8 cellular contexts compared by ENCODE assay signal in genomic region chr7:6271694-6272371, GRCh38. TPM values are rescaled to one million over a fixed set of nuclear protein-coding genes. Genes with fewer than 3 reads are reported as not detected.
DNase-seq lines count a peak whose midpoint lies in the region; ATAC-seq and TF ChIP-seq lines count a peak whose summit lies in the region.

No MANE protein-coding gene starts in this region.

- H3K4me2 ChIP-seq in GM23338 = peak overlapping the region; percentile 100

- peaks cover 47% of the 10 kb centered on the region for H3K79me2 ChIP-seq in GM23338 (replicated peaks; ENCODE audit: insufficient read depth)

- H3K27me3 ChIP-seq in GM23338 (ENCODE audit: insufficient read depth) = peaks cover 15% of the 10 kb centered on the region
- H3K27me3 ChIP-seq in breast epithelium = no peaks in the 10 kb centered on the region

- H3K27ac ChIP-seq in GM23338 (ENCODE audit: low read depth) (no peak overlapping the region), RWPE1 (peak overlapping the region; percentile 76), breast epithelium (peak overlapping the region; percentile 73 to 84)

- H3K9me2 ChIP-seq in GM23338 (ENCODE audit: insufficient read depth) = no peaks in the 10 kb centered on the region

- peak overlapping the region; percentile 89 for H3K4me3 Mint-ChIP-seq in GM23338
- peak overlapping the region; percentile 82 for H3K4me3 Mint-ChIP-seq in stimulated activated effector memory CD8-positive, alpha-beta T cell treated with anti-CD3 and anti-CD28 coated beads, Interleukin-12 subunit alpha, Interleukin-12 subunit beta, amount 100 ng/mL, for 72 hours

- DNase-seq in COLO668 (lab: John Stamatoyannopoulos, UW; ENCODE audit: unreplicated experiment) = peak; percentile 51
- DNase-seq in GM23338 (ENCODE audit: low spot score) = no peak
- DNase-seq in RWPE1 (ENCODE audit: low spot score) = peak; percentile 35
- no peak for DNase-seq in breast epithelium (ENCODE audit: low spot score in 2 of 2)
- DNase-seq in left kidney (ENCODE audit: low read depth, low spot score) = peak; percentile 59
- DNase-seq in stimulated activated effector memory CD8-positive, alpha-beta T cell treated with anti-CD3 and anti-CD28 coated beads, Interleukin-12 subunit alpha, Interleukin-12 subunit beta, amount 100 ng/mL, for 72 hours (ENCODE audit: low spot score in 2 of 2) = peak in 1 of 2 donors; percentile 59
- no peak for DNase-seq in middle frontal gyrus (ENCODE audit: extremely low spot score, low spot score)
- no peak for DNase-seq in effector CD4-positive, alpha-beta T cell

- no peak for TF ChIP-seq POLR2A in breast epithelium (IDR thresholded peaks at IDR 0.05)

- ATAC-seq in GM23338 = peak; percentile 52
- peak; percentile 19 for ATAC-seq in stimulated activated effector memory CD8-positive, alpha-beta T cell treated with anti-CD3 and anti-CD28 coated beads, Interleukin-12 subunit alpha, Interleukin-12 subunit beta, amount 100 ng/mL, for 72 hours

- H3K4me1 Mint-ChIP-seq in GM23338 = peaks cover 28% of the 10 kb centered on the region
- peaks cover 26% of the 10 kb centered on the region for H3K4me1 Mint-ChIP-seq in stimulated activated effector memory CD8-positive, alpha-beta T cell treated with anti-CD3 and anti-CD28 coated beads, Interleukin-12 subunit alpha, Interleukin-12 subunit beta, amount 100 ng/mL, for 72 hours

- H3K27me3 Mint-ChIP-seq in GM23338 (ENCODE audit: insufficient read depth, low read depth, poor library complexity) = peaks cover 24% of the 10 kb centered on the region

- peak overlapping the region; percentile 87 for H2AFZ ChIP-seq in GM23338

- POLR2A ChIA-PET in RWPE1 (lab: Yijun Ruan, JAX; ENCODE audit: low non-redundant PET) = interaction anchor here (0.7 kb wide), 1 partner anchor 12 kb away, joined by 3 read pairs; no protein-coding TSS in a partner anchor

- CTCF ChIA-PET in RWPE1 (lab: Yijun Ruan, JAX) = interaction anchor here (0.7 to 0.9 kb wide), 4 partner anchors 10 to 75 kb away, joined by 3 to 4 read pairs (median 3); no protein-coding TSS in a partner anchor

- 0 out of 2 replicates have a peak, but pooled peaks cover 4% of the 10 kb centered on the region for H3F3A ChIP-seq in GM23338 (replicated peaks; ENCODE audit: low read depth)

- H3K4me3 ChIP-seq in GM23338 = peak overlapping the region; percentile 92
- peak overlapping the region; percentile 79 to 98 (median 94) for H3K4me3 ChIP-seq in breast epithelium

- no peaks in the 10 kb centered on the region for H3K36me3 Mint-ChIP-seq in GM23338 (ENCODE audit: low read depth)
- no peaks in the 10 kb centered on the region for H3K36me3 Mint-ChIP-seq in stimulated activated effector memory CD8-positive, alpha-beta T cell treated with anti-CD3 and anti-CD28 coated beads, Interleukin-12 subunit alpha, Interleukin-12 subunit beta, amount 100 ng/mL, for 72 hours

- peaks cover 14% of the 10 kb centered on the region for H3K4me1 ChIP-seq in GM23338 (ENCODE audit: insufficient read depth)
- no peaks in the 10 kb centered on the region for H3K4me1 ChIP-seq in breast epithelium

- TF ChIP-seq CTCF in GM23338 (conservative IDR thresholded peaks at IDR 0.05; ENCODE audit: low read depth in 2 of 2) (no peak), RWPE1 (conservative IDR thresholded peaks at IDR 0.05; ENCODE audit: low read depth) (no peak), breast epithelium (IDR thresholded peaks at IDR 0.05) (no peak)

- H4K20me1 ChIP-seq in GM23338 (replicated peaks; ENCODE audit: insufficient read depth) = 0 out of 2 replicates have a peak, but pooled peaks cover 5% of the 10 kb centered on the region

- intact Hi-C loops in breast epithelium (cut with DNase I; ENCODE audit: low total_unique reads) = no loop called here

- no peak overlapping the region for H3K27ac Mint-ChIP-seq in GM23338
- peak overlapping the region; percentile 77 for H3K27ac Mint-ChIP-seq in stimulated activated effector memory CD8-positive, alpha-beta T cell treated with anti-CD3 and anti-CD28 coated beads, Interleukin-12 subunit alpha, Interleukin-12 subunit beta, amount 100 ng/mL, for 72 hours

- no peaks in the 10 kb centered on the region for H3K9me3 Mint-ChIP-seq in GM23338
- no peaks in the 10 kb centered on the region for H3K9me3 Mint-ChIP-seq in stimulated activated effector memory CD8-positive, alpha-beta T cell treated with anti-CD3 and anti-CD28 coated beads, Interleukin-12 subunit alpha, Interleukin-12 subunit beta, amount 100 ng/mL, for 72 hours

- H3K36me3 ChIP-seq in GM23338 (ENCODE audit: insufficient read depth) = no peaks in the 10 kb centered on the region
- no peaks in the 10 kb centered on the region for H3K36me3 ChIP-seq in breast epithelium

- no peaks in the 10 kb centered on the region for H3K9me3 ChIP-seq in breast epithelium

TF ChIP-seq in GM23338, 12 proteins besides CTCF, POLR2A, EP300 and RAD21 (continues in another document):
- TF ChIP-seq, protein P1, sequence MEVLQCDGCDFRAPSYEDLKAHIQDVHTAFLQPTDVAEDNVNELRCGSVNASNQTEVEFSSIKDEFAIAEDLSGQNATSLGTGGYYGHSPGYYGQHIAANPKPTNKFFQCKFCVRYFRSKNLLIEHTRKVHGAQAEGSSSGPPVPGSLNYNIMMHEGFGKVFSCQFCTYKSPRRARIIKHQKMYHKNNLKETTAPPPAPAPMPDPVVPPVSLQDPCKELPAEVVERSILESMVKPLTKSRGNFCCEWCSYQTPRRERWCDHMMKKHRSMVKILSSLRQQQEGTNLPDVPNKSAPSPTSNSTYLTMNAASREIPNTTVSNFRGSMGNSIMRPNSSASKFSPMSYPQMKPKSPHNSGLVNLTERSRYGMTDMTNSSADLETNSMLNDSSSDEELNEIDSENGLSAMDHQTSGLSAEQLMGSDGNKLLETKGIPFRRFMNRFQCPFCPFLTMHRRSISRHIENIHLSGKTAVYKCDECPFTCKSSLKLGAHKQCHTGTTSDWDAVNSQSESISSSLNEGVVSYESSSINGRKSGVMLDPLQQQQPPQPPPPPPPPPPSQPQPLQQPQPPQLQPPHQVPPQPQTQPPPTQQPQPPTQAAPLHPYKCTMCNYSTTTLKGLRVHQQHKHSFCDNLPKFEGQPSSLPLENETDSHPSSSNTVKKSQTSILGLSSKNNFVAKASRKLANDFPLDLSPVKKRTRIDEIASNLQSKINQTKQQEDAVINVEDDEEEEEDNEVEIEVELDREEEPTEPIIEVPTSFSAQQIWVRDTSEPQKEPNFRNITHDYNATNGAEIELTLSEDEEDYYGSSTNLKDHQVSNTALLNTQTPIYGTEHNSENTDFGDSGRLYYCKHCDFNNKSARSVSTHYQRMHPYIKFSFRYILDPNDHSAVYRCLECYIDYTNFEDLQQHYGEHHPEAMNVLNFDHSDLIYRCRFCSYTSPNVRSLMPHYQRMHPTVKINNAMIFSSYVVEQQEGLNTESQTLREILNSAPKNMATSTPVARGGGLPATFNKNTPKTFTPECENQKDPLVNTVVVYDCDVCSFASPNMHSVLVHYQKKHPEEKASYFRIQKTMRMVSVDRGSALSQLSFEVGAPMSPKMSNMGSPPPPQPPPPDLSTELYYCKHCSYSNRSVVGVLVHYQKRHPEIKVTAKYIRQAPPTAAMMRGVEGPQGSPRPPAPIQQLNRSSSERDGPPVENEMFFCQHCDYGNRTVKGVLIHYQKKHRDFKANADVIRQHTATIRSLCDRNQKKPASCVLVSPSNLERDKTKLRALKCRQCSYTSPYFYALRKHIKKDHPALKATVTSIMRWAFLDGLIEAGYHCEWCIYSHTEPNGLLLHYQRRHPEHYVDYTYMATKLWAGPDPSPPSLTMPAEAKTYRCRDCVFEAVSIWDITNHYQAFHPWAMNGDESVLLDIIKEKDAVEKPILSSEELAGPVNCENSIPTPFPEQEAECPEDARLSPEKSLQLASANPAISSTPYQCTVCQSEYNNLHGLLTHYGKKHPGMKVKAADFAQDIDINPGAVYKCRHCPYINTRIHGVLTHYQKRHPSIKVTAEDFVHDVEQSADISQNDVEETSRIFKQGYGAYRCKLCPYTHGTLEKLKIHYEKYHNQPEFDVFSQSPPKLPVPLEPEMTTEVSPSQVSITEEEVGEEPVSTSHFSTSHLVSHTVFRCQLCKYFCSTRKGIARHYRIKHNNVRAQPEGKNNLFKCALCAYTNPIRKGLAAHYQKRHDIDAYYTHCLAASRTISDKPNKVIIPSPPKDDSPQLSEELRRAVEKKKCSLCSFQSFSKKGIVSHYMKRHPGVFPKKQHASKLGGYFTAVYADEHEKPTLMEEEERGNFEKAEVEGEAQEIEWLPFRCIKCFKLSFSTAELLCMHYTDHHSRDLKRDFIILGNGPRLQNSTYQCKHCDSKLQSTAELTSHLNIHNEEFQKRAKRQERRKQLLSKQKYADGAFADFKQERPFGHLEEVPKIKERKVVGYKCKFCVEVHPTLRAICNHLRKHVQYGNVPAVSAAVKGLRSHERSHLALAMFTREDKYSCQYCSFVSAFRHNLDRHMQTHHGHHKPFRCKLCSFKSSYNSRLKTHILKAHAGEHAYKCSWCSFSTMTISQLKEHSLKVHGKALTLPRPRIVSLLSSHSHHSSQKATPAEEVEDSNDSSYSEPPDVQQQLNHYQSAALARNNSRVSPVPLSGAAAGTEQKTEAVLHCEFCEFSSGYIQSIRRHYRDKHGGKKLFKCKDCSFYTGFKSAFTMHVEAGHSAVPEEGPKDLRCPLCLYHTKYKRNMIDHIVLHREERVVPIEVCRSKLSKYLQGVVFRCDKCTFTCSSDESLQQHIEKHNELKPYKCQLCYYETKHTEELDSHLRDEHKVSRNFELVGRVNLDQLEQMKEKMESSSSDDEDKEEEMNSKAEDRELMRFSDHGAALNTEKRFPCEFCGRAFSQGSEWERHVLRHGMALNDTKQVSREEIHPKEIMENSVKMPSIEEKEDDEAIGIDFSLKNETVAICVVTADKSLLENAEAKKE (CRISPR knock-in tag; IDR thresholded peaks at IDR 0.05) = no peak
- TF ChIP-seq EZH2phosphoT487 (IDR thresholded peaks at IDR 0.05; ENCODE audit: unreplicated experiment) = no peak

RNA-seq across cellular contexts. Expression of gene CYTH3, which starts 0.6 kb away (rescaled TPM):
- 15.3 and 28.3 TPM in 2 replicates for total RNA-seq in GM23338 (2014; rRNA removed; shearing (Covaris generic))
- 4.6 and 5.9 TPM in 2 replicates for polyA plus RNA-seq in GM23338 (2016; fragmentation: Nextera tagmentation; extraction: Ambion mirVana)
- total RNA-seq in breast epithelium = 10 to 100 TPM; 23.6 to 46.4 (median 33.4) TPM

Comparison
In these comparisons a context has a peak if more than half of its experiments do, and no peak if none do; other contexts are left out.
1. DNase-seq: peak in COLO668 (single experiment), RWPE1 (single experiment) and left kidney (single experiment); none in GM23338 (single experiment), breast epithelium (0 of 2), middle frontal gyrus (single experiment) and effector CD4-positive, alpha-beta T cell (single experiment).